ENCODE assay signal across 8 cellular contexts in genomic region chr9:130054820-130055219, GRCh38. TPM values are rescaled to one million over a fixed set of nuclear protein-coding genes. Genes with fewer than 3 reads are reported as not detected.
A peak's percentile ranks its signal among the peaks of the same experiment; 100 is the strongest.
DNase-seq lines count a peak whose midpoint lies in the region; ATAC-seq and TF ChIP-seq lines count a peak whose summit lies in the region.

No MANE protein-coding gene starts in this region.

- peak overlapping the region; percentile 86 for H3K4me3 ChIP-seq in kidney epithelial cell (ENCODE audit: low read depth, low read length)

- H3K9me3 Mint-ChIP-seq in T-helper 1 cell treated with Interleukin-12 subunit alpha and Interleukin-12 subunit beta and Interleukin-4 antibody, amounts not matched to agents 30 μg/mL and 1 μg/mL, for 36 hours: no peaks in the 10 kb centered on the region
- H3K9me3 Mint-ChIP-seq in activated naive CD4-positive, alpha-beta T cell treated with anti-CD3 and anti-CD28 coated beads, Interleukin-2, amount 50 U/mL, for 72 hours: no peaks in the 10 kb centered on the region

- peak overlapping the region; percentile 89 for H3K27ac Mint-ChIP-seq in T-helper 1 cell treated with Interleukin-12 subunit alpha and Interleukin-12 subunit beta and Interleukin-4 antibody, amounts not matched to agents 30 μg/mL and 1 μg/mL, for 36 hours
- peak overlapping the region; percentile 95 to 98 for H3K27ac Mint-ChIP-seq in activated naive CD4-positive, alpha-beta T cell treated with anti-CD3 and anti-CD28 coated beads, Interleukin-2, amount 50 U/mL, for 72 hours

- H3K36me3 ChIP-seq in kidney epithelial cell (ENCODE audit: control insufficient read depth, insufficient read depth, low read length): peaks cover 2% of the 10 kb centered on the region

- H3K27ac ChIP-seq in substantia nigra (ENCODE audit: low read depth, low read length, poor library complexity, severe bottlenecking): peak overlapping the region; percentile 84

- TF ChIP-seq CTCF in kidney epithelial cell (IDR thresholded peaks at IDR 0.05; ENCODE audit: insufficient read depth, low read length, poor library complexity, severe bottlenecking): no peak

- H3K4me1 Mint-ChIP-seq in T-helper 1 cell treated with Interleukin-12 subunit alpha and Interleukin-12 subunit beta and Interleukin-4 antibody, amounts not matched to agents 30 μg/mL and 1 μg/mL, for 36 hours (ENCODE audit: low read depth): peaks cover 16% of the 10 kb centered on the region

- H3K4me3 Mint-ChIP-seq in T-helper 1 cell treated with Interleukin-12 subunit alpha and Interleukin-12 subunit beta and Interleukin-4 antibody, amounts not matched to agents 30 μg/mL and 1 μg/mL, for 36 hours: peak overlapping the region; percentile 94

- H3K36me3 Mint-ChIP-seq in T-helper 1 cell treated with Interleukin-12 subunit alpha and Interleukin-12 subunit beta and Interleukin-4 antibody, amounts not matched to agents 30 μg/mL and 1 μg/mL, for 36 hours (ENCODE audit: low read depth): peaks cover 12% of the 10 kb centered on the region
- H3K36me3 Mint-ChIP-seq in activated naive CD4-positive, alpha-beta T cell treated with anti-CD3 and anti-CD28 coated beads, Interleukin-2, amount 50 U/mL, for 72 hours: peaks cover 8 to 12% of the 10 kb centered on the region in 2 donors

- ATAC-seq in activated naive CD4-positive, alpha-beta T cell treated with anti-CD3 and anti-CD28 coated beads, Interleukin-2, amount 50 U/mL, for 72 hours: no peak
- ATAC-seq in GM21515 (IDR thresholded peaks at IDR 0.05; ENCODE audit: unreplicated experiment): no peak
- ATAC-seq in GM18867 (IDR thresholded peaks at IDR 0.05; ENCODE audit: unreplicated experiment): no peak

- H3K27me3 Mint-ChIP-seq in T-helper 1 cell treated with Interleukin-12 subunit alpha and Interleukin-12 subunit beta and Interleukin-4 antibody, amounts not matched to agents 30 μg/mL and 1 μg/mL, for 36 hours (ENCODE audit: low read depth): no peaks in the 10 kb centered on the region

- no peaks in the 10 kb centered on the region for H3K27me3 ChIP-seq in kidney epithelial cell (ENCODE audit: control insufficient read depth, insufficient read depth, low read length)

- no peak for DNase-seq in T-helper 1 cell
- no peak for DNase-seq in activated naive CD4-positive, alpha-beta T cell treated with anti-CD3 and anti-CD28 coated beads, Interleukin-2, amount 50 U/mL, for 72 hours (ENCODE audit: low spot score in 2 of 2)
- no peak for DNase-seq in kidney epithelial cell (ENCODE audit: low read depth)
- DNase-seq in substantia nigra (lab: John Stamatoyannopoulos, UW): no peak
- DNase-seq in DMS114 treated with DMSO at 0.1 percent for 48 hours (lab: John Stamatoyannopoulos, UW; ENCODE audit: unreplicated experiment): no peak

RNA-seq across cellular contexts. Expression of gene GPR107, which starts 1.1 kb away (rescaled TPM):
- total RNA-seq in activated naive CD4-positive, alpha-beta T cell treated with anti-CD3 and anti-CD28 coated beads, Interleukin-2, amount 50 U/mL, for 72 hours: 10 to 100 TPM; 23.1 to 41.8 TPM
- 29.4 and 33.5 TPM in 2 replicates for total RNA-seq in kidney epithelial cell

RNA-seq across cellular contexts. Expression of gene FNBP1, which starts 11.8 kb away (rescaled TPM):
- 100 to 1,000 TPM; 183 to 199 TPM for total RNA-seq in activated naive CD4-positive, alpha-beta T cell treated with anti-CD3 and anti-CD28 coated beads, Interleukin-2, amount 50 U/mL, for 72 hours
- 12.1 and 18.5 TPM in 2 replicates for total RNA-seq in kidney epithelial cell
